Comparison of ENCODE assay signal across 9 cellular contexts in genomic region chr14:92511472-92512247, GRCh38. TPM values are rescaled to one million over a fixed set of nuclear protein-coding genes. Genes with fewer than 3 reads are reported as not detected.
DNase-seq lines count a peak whose midpoint lies in the region; ATAC-seq, FAIRE-seq and TF ChIP-seq lines count a peak whose summit lies in the region.
"Had no signal": no experiment of that assay in that cellular context is flagged by ENCODE, and none has a peak within 500 bp of the region (broad histone marks: within the 10 kb centered on the region; RNA-seq: fewer than 3 reads in every experiment).

No MANE protein-coding gene starts in this region.

- H3K9me3 Mint-ChIP-seq in MCF 10A (ENCODE audit: unreplicated experiment): no peaks in the 10 kb centered on the region

- POLR2A ChIA-PET in MCF 10A (lab: Yijun Ruan, JAX): interaction anchor here (0.7 kb wide), 1 partner anchor 28 kb away, joined by 4 read pairs; no protein-coding TSS in a partner anchor

- peak; percentile 86 for DNase-seq in HPDE6-E6E7 (ENCODE audit: extremely low spot score)
- peak; percentile 87 for DNase-seq in MCF 10A (ENCODE audit: unreplicated experiment)
- peak; percentile 42 to 96 for DNase-seq in lung microvascular endothelial cell (ENCODE audit: low read depth in 2 of 2)
- no peak for DNase-seq in NK-92 (lab: John Stamatoyannopoulos, UW; ENCODE audit: unreplicated experiment)
- DNase-seq in C1 segment of cervical spinal cord (lab: John Stamatoyannopoulos, UW): no peak
- DNase-seq: activated effector memory CD4-positive, alpha-beta T cell treated with Interleukin-2 at 50 U/mL for 16 hours had no signal

- H3K27me3 Mint-ChIP-seq in MCF 10A (ENCODE audit: insufficient read depth, unreplicated experiment): no peaks in the 10 kb centered on the region

- no peak for ATAC-seq in HG03520 (IDR thresholded peaks at IDR 0.05; ENCODE audit: unreplicated experiment)
- no peak for ATAC-seq in HG02884 (IDR thresholded peaks at IDR 0.05; ENCODE audit: unreplicated experiment)

- H3K36me3 Mint-ChIP-seq in MCF 10A (ENCODE audit: insufficient read depth, unreplicated experiment): peaks cover under 1% of the 10 kb centered on the region

- H3K4me1 Mint-ChIP-seq in MCF 10A (ENCODE audit: insufficient read depth, unreplicated experiment): peaks cover 11% of the 10 kb centered on the region

- no TSS peak for BruUV-seq in MCF 10A (replicated peaks; lab: Mats Ljungman, UMichigan)

- peak; percentile 66 for FAIRE-seq in A204.1 (lab: Jason Lieb, UNC)

- H3K27ac Mint-ChIP-seq in MCF 10A (ENCODE audit: low read depth, unreplicated experiment): peak overlapping the region; percentile 67

- H3K4me3 Mint-ChIP-seq in MCF 10A (ENCODE audit: unreplicated experiment): no peak overlapping the region

- no peak for TF ChIP-seq CTCF in MCF 10A (IDR thresholded peaks at IDR 0.05; ENCODE audit: unreplicated experiment)

- intact Hi-C loops in MCF 10A (cut with micrococcal nuclease): no loop called here

- CTCF ChIA-PET in MCF 10A (lab: Yijun Ruan, JAX): interaction anchor here (0.5 to 1.0 kb wide), 4 partner anchors 11 to 258 kb away, joined by 3 read pairs; no protein-coding TSS in a partner anchor

RNA-seq across cellular contexts. Expression of gene RIN3, which starts 1.9 kb away (rescaled TPM):
- 14.2 and 19.3 TPM in 2 replicates for total RNA-seq in MCF 10A (2022)
- 3.7 and 4.4 TPM in 2 replicates for total RNA-seq in lung microvascular endothelial cell

Comparison
In these comparisons a context has a peak if more than half of its experiments do, and no peak if none do; other contexts are left out.
1. DNase-seq: peak in HPDE6-E6E7 (single experiment), MCF 10A (single experiment) and lung microvascular endothelial cell (2 of 2); none in NK-92 (single experiment) and C1 segment of cervical spinal cord (0 of 14).